14 cellular contexts compared by ENCODE assay signal in genomic region chr9:127556871-127557270, GRCh38. TPM values are rescaled to one million over a fixed set of nuclear protein-coding genes. Genes with fewer than 3 reads are reported as not detected.
A peak's percentile ranks its signal among the peaks of the same experiment; 100 is the strongest.
DNase-seq lines count a peak whose midpoint lies in the region; ATAC-seq, FAIRE-seq and TF ChIP-seq lines count a peak whose summit lies in the region.
"Had no signal": no experiment of that assay in that cellular context is flagged by ENCODE, and none has a peak within 500 bp of the region (broad histone marks: within the 10 kb centered on the region; RNA-seq: fewer than 3 reads in every experiment).

No MANE protein-coding gene starts in this region.

- intact Hi-C loops in cardiac septum (cut with DNase I), result no loop called here

- H3K4me1 ChIP-seq in right atrium auricular region (peaks cover 0 to 84% of the 10 kb centered on the region in 2 donors), astrocyte (ENCODE audit: insufficient read depth, low read length) (peaks cover 68% of the 10 kb centered on the region), urinary bladder (ENCODE audit: insufficient read depth) (peaks cover 9% of the 10 kb centered on the region)

- no peak for ATAC-seq in naive thymus-derived CD8-positive, alpha-beta T cell

- DNase-seq in right atrium auricular region (ENCODE audit: low spot score), result no peak
- DNase-seq in cardiac septum (ENCODE audit: low spot score), result no peak
- no peak for DNase-seq in astrocyte (ENCODE audit: low read depth)
- DNase-seq in naive thymus-derived CD8-positive, alpha-beta T cell, result peak in 1 of 10 donors; percentile 23
- no peak for DNase-seq in DMS53 treated with DMSO at 0.1 percent for 48 hours (lab: John Stamatoyannopoulos, UW; ENCODE audit: unreplicated experiment)
- DNase-seq in Kasumi-1 (lab: John Stamatoyannopoulos, UW), result no peak
- no peak for DNase-seq in NCI-H146 (lab: John Stamatoyannopoulos, UW)
- DNase-seq: activated CD4-positive, CD25-positive, alpha-beta regulatory T cell treated with anti-CD3 and anti-CD28 coated beads, Interleukin-2, amount 50 U/mL, for 72 hours; central memory CD4-positive, alpha-beta T cell; hippocampal formation; NCI-H1436 had no signal

- H2AFZ ChIP-seq in astrocyte (ENCODE audit: low read depth, low read length), result no peak overlapping the region

- H3K4me3 ChIP-seq in right atrium auricular region, result no peak overlapping the region
- no peak overlapping the region for H3K4me3 ChIP-seq in astrocyte (ENCODE audit: insufficient read depth, low read depth, low read length)
- H3K4me3 ChIP-seq in urinary bladder (ENCODE audit: low read depth, low read length), result no peak overlapping the region

- POLR2A ChIA-PET in naive thymus-derived CD8-positive, alpha-beta T cell (lab: Charles Lee), result interaction anchor here (1.1 to 3.7 kb wide), 5 partner anchors 10 to 228 kb away, joined by 3 to 24 read pairs (median 4); no protein-coding TSS in a partner anchor

- no peaks in the 10 kb centered on the region for H3K9me3 ChIP-seq in right atrium auricular region
- H3K9me3 ChIP-seq in astrocyte (ENCODE audit: insufficient read depth, low read depth, low read length), result no peaks in the 10 kb centered on the region
- H3K9me3 ChIP-seq: neutrophil had no signal

- no peak overlapping the region for H3K9ac ChIP-seq in astrocyte (ENCODE audit: low read length)

- peaks cover 98% of the 10 kb centered on the region for H3K79me2 ChIP-seq in astrocyte (ENCODE audit: insufficient read depth, low read length)

- FAIRE-seq in astrocyte (lab: Jason Lieb, UNC), result no peak
- FAIRE-seq: H1 had no signal

- no peaks in the 10 kb centered on the region for H3K27me3 Mint-ChIP-seq in astrocyte (ENCODE audit: low read depth, unreplicated experiment)
- no peaks in the 10 kb centered on the region for H3K27me3 Mint-ChIP-seq in naive thymus-derived CD8-positive, alpha-beta T cell

- no peaks in the 10 kb centered on the region for H3K9me3 Mint-ChIP-seq in astrocyte (ENCODE audit: unreplicated experiment)
- H3K9me3 Mint-ChIP-seq in naive thymus-derived CD8-positive, alpha-beta T cell, result no peaks in the 10 kb centered on the region

- peak overlapping the region; percentile 79 for H3K27ac Mint-ChIP-seq in astrocyte (ENCODE audit: unreplicated experiment)
- peak overlapping the region; percentile 82 to 94 (median 88) for H3K27ac Mint-ChIP-seq in naive thymus-derived CD8-positive, alpha-beta T cell

- H3K27me3 ChIP-seq in right atrium auricular region (no peaks in the 10 kb centered on the region), astrocyte (ENCODE audit: insufficient read depth, low read length) (no peaks in the 10 kb centered on the region)

- H3K36me3 Mint-ChIP-seq in astrocyte (ENCODE audit: low read depth, unreplicated experiment), result peaks cover 23% of the 10 kb centered on the region
- H3K36me3 Mint-ChIP-seq in naive thymus-derived CD8-positive, alpha-beta T cell, result peaks cover 0 to 2% (median 0%) of the 10 kb centered on the region in 3 donors

- peaks cover 65% of the 10 kb centered on the region for H3K4me1 Mint-ChIP-seq in astrocyte (ENCODE audit: low read depth, unreplicated experiment)
- H3K4me1 Mint-ChIP-seq in naive thymus-derived CD8-positive, alpha-beta T cell, result peaks cover 44 to 72% (median 63%) of the 10 kb centered on the region in 4 donors

- H3K4me3 Mint-ChIP-seq in astrocyte (ENCODE audit: unreplicated experiment), result no peak overlapping the region
- peak overlapping the region; percentile 66 to 84 (median 74) for H3K4me3 Mint-ChIP-seq in naive thymus-derived CD8-positive, alpha-beta T cell

- H3K27ac ChIP-seq in right atrium auricular region (peak overlapping the region; percentile 74 to 75), astrocyte (ENCODE audit: low read depth, low read length) (no peak overlapping the region), urinary bladder (ENCODE audit: low read depth) (peak overlapping the region; percentile 51)
- H3K27ac ChIP-seq: neutrophil had no signal

- 71% methylated on average over 4 of the region's 4 CpGs for WGBS in urinary bladder

- no peak for TF ChIP-seq CTCF in right atrium auricular region (IDR thresholded peaks at IDR 0.05)
- no peak for TF ChIP-seq CTCF in astrocyte (IDR thresholded peaks at IDR 0.05; ENCODE audit: insufficient read depth, low read depth, low read length)

- peaks cover 84% of the 10 kb centered on the region for H4K20me1 ChIP-seq in astrocyte (ENCODE audit: insufficient read depth, low read length)

- H3K4me2 ChIP-seq in astrocyte (ENCODE audit: low read length), result peak overlapping the region; percentile 72

- peaks cover 11% of the 10 kb centered on the region for H3K36me3 ChIP-seq in right atrium auricular region
- H3K36me3 ChIP-seq in astrocyte (ENCODE audit: insufficient read depth, low read length), result peaks cover 11% of the 10 kb centered on the region
- no peaks in the 10 kb centered on the region for H3K36me3 ChIP-seq in urinary bladder (ENCODE audit: insufficient read depth)
- H3K36me3 ChIP-seq: neutrophil had no signal

RNA-seq across cellular contexts. Expression of gene STXBP1, which starts 55.2 kb away (rescaled TPM):
- total RNA-seq in right atrium auricular region (10 to 100 TPM; 44.9 to 72.8 TPM), cardiac septum (46.6 TPM), astrocyte (39.6 and 45.4 TPM in 2 replicates), urinary bladder (13.7 TPM)
- 10 to 100 TPM; 34.6 to 39.7 TPM for total RNA-seq in naive thymus-derived CD8-positive, alpha-beta T cell
- polyA plus RNA-seq in naive thymus-derived CD8-positive, alpha-beta T cell, result 10 to 100 TPM in 1 of 3 donors, 1 to 10 TPM in 2; 3.4 to 10.3 (median 7.5) TPM
- polyA plus RNA-seq in urinary bladder, result 28.9 TPM
